ENCODE assay signal across 8 cellular contexts in genomic region chr6:52285174-52286068, GRCh38. TPM values are rescaled to one million over a fixed set of nuclear protein-coding genes. Genes with fewer than 3 reads are reported as not detected.
DNase-seq lines count a peak whose midpoint lies in the region; ATAC-seq, FAIRE-seq and TF ChIP-seq lines count a peak whose summit lies in the region.

No MANE protein-coding gene starts in this region.

- H3K4me1 ChIP-seq in cardiac muscle cell (ENCODE audit: low read depth) (no peaks in the 10 kb centered on the region), OCI-LY1 (ENCODE audit: insufficient read depth, low read length, severe bottlenecking) (peaks cover 53% of the 10 kb centered on the region), endothelial cell of umbilical vein (ENCODE audit: control insufficient read depth, extremely low read depth, insufficient read depth, low read length) (peaks cover 15% of the 10 kb centered on the region)

- FAIRE-seq in endothelial cell of umbilical vein (lab: Jason Lieb, UNC), result peak; percentile 21

- no peaks in the 10 kb centered on the region for H3F3A ChIP-seq in OCI-LY1 (ENCODE audit: insufficient read depth, low read length)

- ATAC-seq in Right ventricle myocardium superior (ENCODE audit: poor library complexity), result no peak

- no peak overlapping the region for H3K27ac Mint-ChIP-seq in osteocyte (ENCODE audit: unreplicated experiment)

- no peak for TF ChIP-seq POLR2A in endothelial cell of umbilical vein (IDR thresholded peaks at IDR 0.05; ENCODE audit: low read depth, low read length)

- H3K36me3 ChIP-seq in cardiac muscle cell (peaks cover 18% of the 10 kb centered on the region), OCI-LY1 (ENCODE audit: insufficient read depth, low read length) (peaks cover 36% of the 10 kb centered on the region), endothelial cell of umbilical vein (ENCODE audit: control insufficient read depth in 2 of 2, extremely low read depth in 1 of 2, insufficient read depth in 2 of 2, low read length in 2 of 2) (peaks cover 0 to 13% of the 10 kb centered on the region in 2 experiments)

- H3K27me3 ChIP-seq in cardiac muscle cell (no peaks in the 10 kb centered on the region), OCI-LY1 (ENCODE audit: insufficient read depth, low read length) (no peaks in the 10 kb centered on the region), endothelial cell of umbilical vein (ENCODE audit: control insufficient read depth in 2 of 2, insufficient read depth in 2 of 2, low read length in 2 of 2) (no peaks in the 10 kb centered on the region)

- H3K79me2 ChIP-seq in OCI-LY1 (ENCODE audit: insufficient read depth, low read length), result peaks cover 31% of the 10 kb centered on the region
- H3K79me2 ChIP-seq in endothelial cell of umbilical vein (ENCODE audit: control insufficient read depth, insufficient read depth, low read length), result peaks cover 31% of the 10 kb centered on the region

- H3K4me3 Mint-ChIP-seq in osteocyte (ENCODE audit: unreplicated experiment), result no peak overlapping the region

- peak overlapping the region; percentile 5 for H3K27ac ChIP-seq in cardiac muscle cell
- H3K27ac ChIP-seq in OCI-LY1 (ENCODE audit: low read depth, low read length, poor library complexity, severe bottlenecking), result peak overlapping the region; percentile 95
- H3K27ac ChIP-seq in endothelial cell of umbilical vein (ENCODE audit: insufficient read depth, low read depth, low read length), result no peak overlapping the region

- H3K27me3 Mint-ChIP-seq in osteocyte (ENCODE audit: unreplicated experiment), result no peaks in the 10 kb centered on the region

- no TSS peak for BruUV-seq in endothelial cell of umbilical vein (replicated peaks; lab: Mats Ljungman, UMichigan)

- peak overlapping the region; percentile 43 for H3K4me3 ChIP-seq in cardiac muscle cell
- H3K4me3 ChIP-seq in OCI-LY1 (ENCODE audit: low read depth, low read length, poor library complexity, severe bottlenecking), result peak overlapping the region; percentile 98
- H3K4me3 ChIP-seq in endothelial cell of umbilical vein (replicated peaks in 1 of 3; ENCODE audit: insufficient read depth in 1 of 3, low read depth in 1 of 3, low read length in 3 of 3), result peak overlapping the region; percentile 28 to 80 (median 59)

- H3K9me3 Mint-ChIP-seq in osteocyte (ENCODE audit: unreplicated experiment), result no peaks in the 10 kb centered on the region

- H3K9me1 ChIP-seq in endothelial cell of umbilical vein (replicated peaks; ENCODE audit: control insufficient read depth, extremely low read depth, insufficient read depth, low read length), result no peaks in the 10 kb centered on the region

- H3K36me3 Mint-ChIP-seq in osteocyte (ENCODE audit: unreplicated experiment), result peaks cover 20% of the 10 kb centered on the region

- POLR2A ChIA-PET in endothelial cell of umbilical vein (lab: Charles Lee), result interaction anchor here (0.8 kb wide), 1 partner anchor 78 kb away, joined by 3 read pairs; no protein-coding TSS in a partner anchor

- H2AFZ ChIP-seq in OCI-LY1 (ENCODE audit: low read length) (peak overlapping the region; percentile 87), endothelial cell of umbilical vein (ENCODE audit: low read depth, low read length) (peak overlapping the region; percentile 93)

- CTCF ChIA-PET in endothelial cell of umbilical vein (lab: Charles Lee), result interaction anchor here (0.7 to 8.3 kb wide), 19 partner anchors 8 to 379 kb away, joined by 3 to 104 read pairs (median 7); partner anchors contain the start of gene PAQR8

- peak; percentile 17 to 30 for DNase-seq in cardiac muscle cell (ENCODE audit: low read depth in 1 of 2, low spot score in 1 of 2)
- no peak for DNase-seq in Right ventricle myocardium superior
- DNase-seq in endothelial cell of umbilical vein (ENCODE audit: low read depth, low spot score), result no peak
- DNase-seq in osteocyte (ENCODE audit: extremely low spot score, unreplicated experiment), result no peak
- no peak for DNase-seq in T-helper 9 cell
- DNase-seq in KG1 (lab: John Stamatoyannopoulos, UW), result no peak
- no peak for DNase-seq in NCI-H187 (lab: John Stamatoyannopoulos, UW)

- intact Hi-C loops in Right ventricle myocardium superior (cut with DNase I), result loop anchor here (5.0 kb wide), 3 partner anchors 77 to 377 kb away; partner anchors contain the start of gene PAQR8
- intact Hi-C loops in endothelial cell of umbilical vein (cut with micrococcal nuclease), result loop anchor here (2.0 to 10.0 kb wide), 3 partner anchors 67 to 289 kb away; partner anchors contain the start of gene TRAM2

- no peaks in the 10 kb centered on the region for H3K9me2 ChIP-seq in OCI-LY1 (ENCODE audit: low read depth, low read length)

- H4K20me1 ChIP-seq in OCI-LY1 (ENCODE audit: insufficient read depth, low read length), result no peaks in the 10 kb centered on the region
- H4K20me1 ChIP-seq in endothelial cell of umbilical vein (replicated peaks; ENCODE audit: control insufficient read depth, extremely low read depth, insufficient read depth, low read length), result no peaks in the 10 kb centered on the region

- H3K9ac ChIP-seq in OCI-LY1 (ENCODE audit: low read length) (peak overlapping the region; percentile 82), endothelial cell of umbilical vein (replicated peaks; ENCODE audit: extremely low read depth, insufficient read depth, low read length) (peak overlapping the region; percentile 39)

- TF ChIP-seq CTCF in cardiac muscle cell (IDR thresholded peaks at IDR 0.05; ENCODE audit: low read depth, low read length), result peak; percentile 16
- TF ChIP-seq CTCF in OCI-LY1 (IDR thresholded peaks at IDR 0.05; ENCODE audit: low read length), result peak; percentile 57
- peak in 1 of 2 donors; percentile 8 for TF ChIP-seq CTCF in endothelial cell of umbilical vein (IDR thresholded peaks at IDR 0.05; ENCODE audit: extremely low read depth in 1 of 2, insufficient read depth in 1 of 2, low read depth in 1 of 2, low read length in 2 of 2)
- TF ChIP-seq CTCF in osteocyte (IDR thresholded peaks at IDR 0.05), result peak; percentile 26

- dilution Hi-C loops in endothelial cell of umbilical vein (cut with MboI; ENCODE audit: extremely low pct_ligation_motif_present, low sequenced_read_pairs), result loop anchor here (25.0 kb wide), 1 partner anchor 102 kb away; no protein-coding TSS in a partner anchor

- H3K4me1 Mint-ChIP-seq in osteocyte (ENCODE audit: unreplicated experiment), result peaks cover 20% of the 10 kb centered on the region

- H3K4me2 ChIP-seq in OCI-LY1 (ENCODE audit: low read length) (peak overlapping the region; percentile 85), endothelial cell of umbilical vein (ENCODE audit: insufficient read depth, low read length) (peak overlapping the region; percentile 96)

- H3K9me3 ChIP-seq in cardiac muscle cell (ENCODE audit: low read depth), result no peaks in the 10 kb centered on the region
- no peaks in the 10 kb centered on the region for H3K9me3 ChIP-seq in OCI-LY1 (ENCODE audit: low read length)
- H3K9me3 ChIP-seq in endothelial cell of umbilical vein (replicated peaks; ENCODE audit: control insufficient read depth, insufficient read depth, low read length), result no peaks in the 10 kb centered on the region

TF ChIP-seq in endothelial cell of umbilical vein, 7 proteins besides CTCF, POLR2A, EP300 and RAD21:
- TF ChIP-seq EZH2 (IDR thresholded peaks at IDR 0.05; ENCODE audit: borderline replicate concordance, low read depth, low read length, severe bottlenecking) (no peak), GATA2 (IDR thresholded peaks at IDR 0.05; ENCODE audit: insufficient read depth, insufficient read length, low read depth, low read length) (no peak), JUN (IDR thresholded peaks at IDR 0.05; ENCODE audit: borderline replicate concordance, insufficient read depth, insufficient read length, low read depth) (no peak), FOS (IDR thresholded peaks at IDR 0.05; ENCODE audit: borderline replicate concordance, insufficient read depth, low read length) (no peak), MAX (IDR thresholded peaks at IDR 0.05; ENCODE audit: insufficient read depth, insufficient read length) (no peak), MYC (IDR thresholded peaks at IDR 0.05; ENCODE audit: low read depth, low read length) (no peak), POLR2AphosphoS5 (IDR thresholded peaks at IDR 0.05; ENCODE audit: insufficient read depth, low read depth, low read length) (no peak)

RNA-seq across cellular contexts. Expression of gene MCM3, which starts 0.9 kb away (rescaled TPM):
- 130 and 149 TPM in 2 replicates for total RNA-seq in cardiac muscle cell
- polyA plus RNA-seq in cardiac muscle cell, result 98.8 and 134 TPM in 2 replicates
- 19.3 TPM for total RNA-seq in Right ventricle myocardium superior
- total RNA-seq in endothelial cell of umbilical vein, result 80.6 and 81.6 TPM in 2 replicates
- 50.3 and 57.2 TPM in 2 replicates for polyA plus RNA-seq in endothelial cell of umbilical vein
- 71.6 and 88.5 TPM in 2 replicates for polyA plus RNA-seq in endothelial cell of umbilical vein (2011; cell fraction: cytosol; rRNA removed)
- polyA plus RNA-seq in endothelial cell of umbilical vein (2011; cell fraction: nucleus; rRNA removed), result 107 and 153 TPM in 2 replicates
- polyA plus RNA-seq in endothelial cell of umbilical vein (2012), result 35.7 and 56.3 TPM in 2 replicates
- 99.5 and 110 TPM in 2 replicates for polyA minus RNA-seq in endothelial cell of umbilical vein
- 113 TPM for polyA minus RNA-seq in endothelial cell of umbilical vein (2011; cell fraction: cytosol; rRNA and poly(A)+ RNA removed)
- 37.7 and 72.2 TPM in 2 replicates for polyA minus RNA-seq in endothelial cell of umbilical vein (2011; cell fraction: nucleus; rRNA and poly(A)+ RNA removed)
- 32.1 and 32.6 TPM in 2 replicates for total RNA-seq in osteocyte

RNA-seq across cellular contexts. Expression of gene IL17F, which starts 41.1 kb away (rescaled TPM):
- total RNA-seq in cardiac muscle cell (not detected in 2 replicates), Right ventricle myocardium superior (not detected), endothelial cell of umbilical vein (not detected in 2 replicates), osteocyte (not detected in 2 replicates)
- polyA plus RNA-seq in cardiac muscle cell (not detected in 2 replicates), endothelial cell of umbilical vein (not detected in 2 replicates)
- polyA plus RNA-seq in endothelial cell of umbilical vein (2011; cell fraction: cytosol; rRNA removed), result not detected in 2 replicates
- not detected in 2 replicates for polyA plus RNA-seq in endothelial cell of umbilical vein (2011; cell fraction: nucleus; rRNA removed)
- not detected in 2 replicates for polyA plus RNA-seq in endothelial cell of umbilical vein (2012)
- not detected in 2 replicates for polyA minus RNA-seq in endothelial cell of umbilical vein
- polyA minus RNA-seq in endothelial cell of umbilical vein (2011; cell fraction: cytosol; rRNA and poly(A)+ RNA removed), result not detected
- not detected in 2 replicates for polyA minus RNA-seq in endothelial cell of umbilical vein (2011; cell fraction: nucleus; rRNA and poly(A)+ RNA removed)

Comparison
In these comparisons a context has a peak if more than half of its experiments do, and no peak if none do; other contexts are left out.
1. DNase-seq: peak in cardiac muscle cell (2 of 2); none in Right ventricle myocardium superior (single experiment), endothelial cell of umbilical vein (single experiment), osteocyte (single experiment), T-helper 9 cell (single experiment), KG1 (single experiment) and NCI-H187 (0 of 2).
2. H3K4me3 ChIP-seq: peak in every context shown above with its lines; median percentile 98 in OCI-LY1; 59 in endothelial cell of umbilical vein; 43 in cardiac muscle cell.